17 cellular contexts compared by ENCODE assay signal in the genomic region with DNA sequence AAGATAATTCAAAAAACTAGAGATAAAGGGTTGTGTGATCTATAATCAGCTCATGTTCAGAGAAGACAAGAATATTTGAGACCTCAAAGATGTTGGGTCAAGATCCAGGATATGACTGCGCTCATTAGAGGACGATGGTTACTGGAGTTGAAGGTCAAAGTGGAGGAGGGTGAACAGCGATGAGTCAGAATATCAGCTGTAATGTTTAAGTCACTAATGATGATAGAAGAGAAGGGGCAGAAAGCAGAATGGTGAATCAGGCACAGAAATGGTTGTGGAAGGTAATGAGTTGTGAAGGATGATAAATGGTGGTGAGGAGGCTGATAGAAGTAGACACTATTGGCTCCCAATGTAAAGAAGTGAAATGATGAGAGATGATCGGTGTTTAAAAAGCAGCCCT.
DNase-seq lines count a peak whose midpoint lies in the region; ATAC-seq, FAIRE-seq and TF ChIP-seq lines count a peak whose summit lies in the region.
"Had no signal": no experiment of that assay in that cellular context is flagged by ENCODE, and none has a peak within 500 bp of the region (broad histone marks: within the 10 kb centered on the region; RNA-seq: fewer than 3 reads in every experiment).

No MANE protein-coding gene starts in this region.

- ATAC-seq in sciatic nerve = no peak
- ATAC-seq in natural killer cell = no peak

- no peaks in the 10 kb centered on the region for H3K27me3 Mint-ChIP-seq in natural killer cell (ENCODE audit: low read depth in 2 of 2)
- H3K27me3 Mint-ChIP-seq: CD4-positive, CD25-positive, alpha-beta regulatory T cell had no signal

- no peak overlapping the region for H3K27ac Mint-ChIP-seq in natural killer cell
- H3K27ac Mint-ChIP-seq: CD4-positive, CD25-positive, alpha-beta regulatory T cell had no signal

- FAIRE-seq in bronchial epithelial cell (lab: Jason Lieb, UNC) = no peak
- FAIRE-seq: D721Med, H1 had no signal

- no peak overlapping the region for H3K4me3 Mint-ChIP-seq in natural killer cell
- H3K4me3 Mint-ChIP-seq: CD4-positive, CD25-positive, alpha-beta regulatory T cell had no signal

- H3K27me3 ChIP-seq in bronchial epithelial cell (ENCODE audit: control insufficient read depth, insufficient read depth, low read length) = no peaks in the 10 kb centered on the region

- no peaks in the 10 kb centered on the region for H3K36me3 ChIP-seq in bronchial epithelial cell (ENCODE audit: control insufficient read depth, insufficient read depth, low read length)

- intact Hi-C loops in sciatic nerve (cut with DNase I) = no loop called here
- intact Hi-C loops in natural killer cell (cut with micrococcal nuclease) = no loop called here

- H3K4me1 Mint-ChIP-seq in natural killer cell = no peaks in the 10 kb centered on the region
- H3K4me1 Mint-ChIP-seq: CD4-positive, CD25-positive, alpha-beta regulatory T cell had no signal

- no peak overlapping the region for H3K4me3 ChIP-seq in bronchial epithelial cell (ENCODE audit: low read depth, low read length)

- TF ChIP-seq CTCF in bronchial epithelial cell (IDR thresholded peaks at IDR 0.05; ENCODE audit: insufficient read depth, low read length, severe bottlenecking) (no peak), natural killer cell (IDR thresholded peaks at IDR 0.05) (no peak)

- DNase-seq in EH (ENCODE audit: low read depth) (peak; percentile 69), LHCN-M2 (ENCODE audit: low read depth) (peak; percentile 67), bronchial epithelial cell (ENCODE audit: low read depth) (peak; percentile 37), kidney glomerular epithelial cell (lab: John Stamatoyannopoulos, UW) (peak; percentile 27), NCI-H510A (lab: John Stamatoyannopoulos, UW) (no peak), sciatic nerve (ENCODE audit: low spot score) (no peak), natural killer cell (no peak)
- DNase-seq in effector CD4-positive, alpha-beta T cell = no peak
- DNase-seq: AML-193; CD4-positive, CD25-positive, alpha-beta regulatory T cell; DMS79 treated with DMSO at 0.1 percent for 48 hours; NCI-H1436; NCI-H2029 treated with DMSO at 0.1 percent for 48 hours; NCI-H524; RPMI8226 had no signal

- peaks cover 7 to 9% of the 10 kb centered on the region in 2 donors for H3K9me3 Mint-ChIP-seq in natural killer cell

- no peaks in the 10 kb centered on the region for H3K36me3 Mint-ChIP-seq in natural killer cell
- H3K36me3 Mint-ChIP-seq: CD4-positive, CD25-positive, alpha-beta regulatory T cell had no signal

Comparison
In these comparisons a context has a peak if more than half of its experiments do, and no peak if none do; other contexts are left out.
1. DNase-seq: peak in EH (single experiment), LHCN-M2 (single experiment), bronchial epithelial cell (single experiment) and kidney glomerular epithelial cell (single experiment); none in NCI-H510A (single experiment), sciatic nerve (single experiment), natural killer cell (single experiment) and effector CD4-positive, alpha-beta T cell (single experiment).